Comparison of ENCODE assay signal across 7 cellular contexts in the genomic region with DNA sequence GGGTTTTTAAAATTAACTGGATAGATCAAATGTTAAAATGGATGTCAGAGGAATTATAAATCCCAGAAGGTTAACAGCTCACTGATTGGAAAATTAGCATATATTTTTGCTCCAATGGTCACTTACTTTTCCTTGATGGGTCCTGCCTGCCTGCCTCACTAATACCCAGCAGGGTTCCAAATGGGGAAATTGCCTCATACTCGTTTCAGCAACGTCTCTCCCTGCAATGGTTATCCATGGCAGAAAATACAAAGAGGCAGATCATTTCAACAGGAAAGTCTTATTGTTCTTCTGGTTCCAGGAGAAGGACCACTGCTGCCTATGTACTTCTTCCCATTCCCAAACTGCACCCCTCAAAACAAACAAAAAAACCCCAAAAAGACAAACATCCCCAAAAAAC.
"Had no signal": no experiment of that assay in that cellular context is flagged by ENCODE, and none has a peak within 500 bp of the region (broad histone marks: within the 10 kb centered on the region; RNA-seq: fewer than 3 reads in every experiment).

No MANE protein-coding gene starts in this region.

- H3K27me3 ChIP-seq: breast epithelium had no signal

- H3K4me1 ChIP-seq: breast epithelium had no signal

- H3K4me3 Mint-ChIP-seq: activated CD8-positive, alpha-beta T cell treated with anti-CD3 and anti-CD28 coated beads for 36 hours; activated naive CD4-positive, alpha-beta T cell treated with anti-CD3 and anti-CD28 coated beads, Interleukin-2, amount 50 U/mL, for 24 hours; activated T-helper 1 cell treated with anti-CD3 and anti-CD28 coated beads, Interleukin-12 subunit alpha, Interleukin-12 subunit beta, Interleukin-2, Interleukin-4 antibody, amounts not matched to agents 30 ng/mL and 10 ng/mL and 1 ng/mL, durations not matched to agents 14 hours and 24 hours and 36 hours; T-cell had no signal

- H3K27ac ChIP-seq: breast epithelium, SK-N-MC had no signal

- H3K36me3 ChIP-seq: breast epithelium had no signal

- H3K27ac Mint-ChIP-seq: activated CD8-positive, alpha-beta T cell treated with anti-CD3 and anti-CD28 coated beads for 36 hours; activated naive CD4-positive, alpha-beta T cell treated with anti-CD3 and anti-CD28 coated beads, Interleukin-2, amount 50 U/mL, for 24 hours; activated T-helper 1 cell treated with anti-CD3 and anti-CD28 coated beads, Interleukin-12 subunit alpha, Interleukin-12 subunit beta, Interleukin-2, Interleukin-4 antibody, amounts not matched to agents 30 ng/mL and 10 ng/mL and 1 ng/mL, durations not matched to agents 14 hours and 24 hours and 36 hours; T-cell had no signal

- H3K9me3 ChIP-seq: breast epithelium had no signal

- H3K27me3 Mint-ChIP-seq: activated CD8-positive, alpha-beta T cell treated with anti-CD3 and anti-CD28 coated beads for 36 hours; activated naive CD4-positive, alpha-beta T cell treated with anti-CD3 and anti-CD28 coated beads, Interleukin-2, amount 50 U/mL, for 24 hours; T-cell had no signal

- H3K4me3 ChIP-seq: breast epithelium, SK-N-MC had no signal

- DNase-seq: SIG-M5 had no signal
